1 cellular context compared by ENCODE assay signal in genomic region chr7:77797734-77798393, GRCh38.
A peak's percentile ranks its signal among the peaks of the same experiment; 100 is the strongest.
TF ChIP-seq lines count a peak whose summit lies in the region.

No MANE protein-coding gene starts in this region.

TF ChIP-seq in HepG2, 621 proteins besides CTCF, POLR2A, EP300 and RAD21 (continued from another document and continues in another):
- TF ChIP-seq UBTF (CRISPR knock-in tag; IDR thresholded peaks at IDR 0.05) (no peak), SIX1 (CRISPR knock-in tag; IDR thresholded peaks at IDR 0.05; ENCODE audit: borderline replicate concordance) (no peak), ZC3H13 (CRISPR knock-in tag; IDR thresholded peaks at IDR 0.05) (no peak), HNRNPH1 (optimal IDR thresholded peaks at IDR 0.05; ENCODE audit: low read depth, low read length) (no peak), NFKBIZ (CRISPR knock-in tag; IDR thresholded peaks at IDR 0.05) (no peak), DMAP1 (CRISPR knock-in tag; IDR thresholded peaks at IDR 0.05) (0 out of 2 replicates have a peak, but pooled peaks have one; percentile 12), THAP9 (CRISPR knock-in tag; IDR thresholded peaks at IDR 0.05; ENCODE audit: borderline replicate concordance) (peak; percentile 62; the same call in 1 of the 2 replicates), CREB1 (IDR thresholded peaks at IDR 0.05) (no peak), CREB1 (CRISPR knock-in tag; IDR thresholded peaks at IDR 0.05) (no peak), TFDP1 (CRISPR knock-in tag; IDR thresholded peaks at IDR 0.05; ENCODE audit: borderline replicate concordance) (no peak), NR2C2 (CRISPR knock-in tag; IDR thresholded peaks at IDR 0.05; ENCODE audit: borderline replicate concordance) (no peak), AHR (CRISPR knock-in tag; IDR thresholded peaks at IDR 0.05) (0 out of 2 replicates have a peak, but pooled peaks have one; percentile 46), TSC22D2 (CRISPR knock-in tag; IDR thresholded peaks at IDR 0.05; ENCODE audit: borderline replicate concordance) (no peak), HNRNPK (IDR thresholded peaks at IDR 0.05; ENCODE audit: low read depth, low read length, poor library complexity, severe bottlenecking) (no peak), ZNF513 (CRISPR knock-in tag; conservative IDR thresholded peaks at IDR 0.05) (no peak), PAF1 (CRISPR knock-in tag; IDR thresholded peaks at IDR 0.05) (no peak), ZNF841 (CRISPR knock-in tag; IDR thresholded peaks at IDR 0.05; ENCODE audit: borderline replicate concordance) (no peak), ZSCAN31 (CRISPR knock-in tag; IDR thresholded peaks at IDR 0.05; ENCODE audit: low read depth) (no peak; the same call in 1 of the 2 replicates), ZFX (CRISPR knock-in tag; IDR thresholded peaks at IDR 0.05; ENCODE audit: low read depth) (peak; percentile 75), ZNF280D (CRISPR knock-in tag; IDR thresholded peaks at IDR 0.05) (no peak), EZH2 (conservative IDR thresholded peaks at IDR 0.05; ENCODE audit: low read depth, low read length) (no peak), RXRB (CRISPR knock-in tag; IDR thresholded peaks at IDR 0.05; ENCODE audit: borderline replicate concordance) (no peak), SRSF4 (IDR thresholded peaks at IDR 0.05; ENCODE audit: low read depth, low read length, poor library complexity, severe bottlenecking) (no peak), ZNF740 (CRISPR knock-in tag; IDR thresholded peaks at IDR 0.05) (no peak), ZNF333 (CRISPR knock-in tag; IDR thresholded peaks at IDR 0.05; ENCODE audit: borderline replicate concordance) (no peak; the same call in 1 of the 2 replicates), ZBTB42 (CRISPR knock-in tag; IDR thresholded peaks at IDR 0.05) (no peak), ARNT2 (CRISPR knock-in tag; IDR thresholded peaks at IDR 0.05; ENCODE audit: low read depth) (no peak), TCF7 (IDR thresholded peaks at IDR 0.05; ENCODE audit: low read depth) (no peak; the same call in 1 of the 2 replicates), PBX2 (CRISPR knock-in tag; IDR thresholded peaks at IDR 0.05) (no peak), ZNF253 (CRISPR knock-in tag; IDR thresholded peaks at IDR 0.05; ENCODE audit: borderline replicate concordance) (no peak), TERF1 (CRISPR knock-in tag; IDR thresholded peaks at IDR 0.05) (no peak), ZKSCAN8 (CRISPR knock-in tag; IDR thresholded peaks at IDR 0.05; ENCODE audit: borderline replicate concordance) (no peak; the same call in 1 of the 2 replicates), ZNF724P (CRISPR knock-in tag; IDR thresholded peaks at IDR 0.05; ENCODE audit: borderline replicate concordance) (0 out of 2 replicates have a peak, but pooled peaks have one; percentile 45), ATF2 (CRISPR knock-in tag; IDR thresholded peaks at IDR 0.05) (no peak; the same call in 1 of the 2 replicates), PLRG1 (conservative IDR thresholded peaks at IDR 0.05) (no peak), ZNF580 (CRISPR knock-in tag; IDR thresholded peaks at IDR 0.05; ENCODE audit: borderline replicate concordance, low read depth) (peak; percentile 50; the same call in 1 of the 2 replicates), KLF11 (CRISPR knock-in tag; IDR thresholded peaks at IDR 0.05) (no peak), BRD4 (CRISPR knock-in tag; IDR thresholded peaks at IDR 0.05) (no peak), ZNF138 (CRISPR knock-in tag; IDR thresholded peaks at IDR 0.05; ENCODE audit: low read depth) (no peak), ZSCAN12 (CRISPR knock-in tag; IDR thresholded peaks at IDR 0.05) (no peak), PRMT3 (CRISPR knock-in tag; IDR thresholded peaks at IDR 0.05; ENCODE audit: borderline replicate concordance, low read depth) (no peak), KLF15 (CRISPR knock-in tag; IDR thresholded peaks at IDR 0.05; ENCODE audit: borderline replicate concordance) (no peak), CHD2 (IDR thresholded peaks at IDR 0.05; ENCODE audit: low read depth, low read length) (no peak)
